In the genomic region with DNA sequence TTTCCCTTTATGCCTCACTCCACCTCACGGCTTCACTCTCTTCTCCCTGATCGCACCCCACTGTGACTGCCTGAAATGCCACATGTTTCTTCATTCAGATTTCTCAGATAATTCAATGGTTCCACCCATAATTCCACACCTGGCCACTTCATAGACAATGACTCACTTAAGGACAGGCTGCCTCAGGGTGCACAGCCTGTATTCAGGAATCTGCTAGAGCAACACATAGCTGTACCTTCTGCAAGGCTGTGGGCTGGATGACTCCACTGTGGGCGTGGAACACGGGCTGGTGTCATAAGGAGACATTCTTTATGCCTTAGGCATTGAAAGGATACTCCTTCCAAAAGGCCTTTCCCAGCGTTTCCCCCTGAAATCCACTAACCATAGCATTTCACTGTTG, we compare ENCODE assay signal across 14 cellular contexts. TPM values are rescaled to one million over a fixed set of nuclear protein-coding genes. Genes with fewer than 3 reads are reported as not detected.
DNase-seq lines count a peak whose midpoint lies in the region; ATAC-seq and TF ChIP-seq lines count a peak whose summit lies in the region.
"Had no signal": no experiment of that assay in that cellular context is flagged by ENCODE, and none has a peak within 500 bp of the region (broad histone marks: within the 10 kb centered on the region; RNA-seq: fewer than 3 reads in every experiment).

No MANE protein-coding gene starts in this region.

- peak overlapping the region; percentile 63 for H3K4me2 ChIP-seq in HCT116 (ENCODE audit: low read length)
- H3K4me2 ChIP-seq: BLaER1 had no signal

- H3K4me3 ChIP-seq in AG04449 (ENCODE audit: low read depth, low read length) (no peak overlapping the region), HCT116 (replicated peaks in 1 of 2; ENCODE audit: low read depth in 1 of 2, low read length in 2 of 2) (no peak overlapping the region), spleen (no peak overlapping the region), body of pancreas (no peak overlapping the region)
- H3K4me3 ChIP-seq: BLaER1, gastrocnemius medialis had no signal

- peaks cover 16 to 44% of the 10 kb centered on the region in 2 experiments for H3K4me1 ChIP-seq in HCT116 (ENCODE audit: control insufficient read depth in 1 of 2, insufficient read depth in 2 of 2, low read length in 2 of 2)
- peaks cover 27% of the 10 kb centered on the region for H3K4me1 ChIP-seq in foreskin keratinocyte
- H3K4me1 ChIP-seq in spleen, result no peaks in the 10 kb centered on the region
- no peaks in the 10 kb centered on the region for H3K4me1 ChIP-seq in body of pancreas
- H3K4me1 ChIP-seq: BLaER1, gastrocnemius medialis had no signal

- H3K36me3 ChIP-seq in HCT116 (ENCODE audit: control insufficient read depth in 1 of 2, insufficient read depth in 2 of 2, low read length in 2 of 2) (no peaks in the 10 kb centered on the region), spleen (no peaks in the 10 kb centered on the region), body of pancreas (replicated peaks in 1 of 2; ENCODE audit: insufficient read depth in 1 of 2, low read depth in 2 of 2) (no peaks in the 10 kb centered on the region)
- H3K36me3 ChIP-seq: BLaER1, gastrocnemius medialis had no signal

- RAD21 ChIA-PET in HCT116 (lab: Charles Lee; ENCODE audit: low non-redundant PET in 1 of 2, low total read pairs in 2 of 2, uncharacterized antibody in 2 of 2, unreplicated experiment in 2 of 2), result no interaction called here

- TF ChIP-seq RAD21 in HCT116 (IDR thresholded peaks at IDR 0.05; ENCODE audit: low read depth), result no peak

- no peaks in the 10 kb centered on the region for H3K9me2 ChIP-seq in HCT116 (ENCODE audit: insufficient read depth)

- no peak overlapping the region for H3K9ac ChIP-seq in HCT116 (ENCODE audit: low read length)
- H3K9ac ChIP-seq: BLaER1 had no signal

- H3K79me2 ChIP-seq in HCT116 (ENCODE audit: insufficient read depth, low read length), result no peaks in the 10 kb centered on the region

- H2AFZ ChIP-seq in HCT116 (ENCODE audit: low read depth, low read length, poor library complexity, severe bottlenecking), result peak overlapping the region; percentile 24

- no peaks in the 10 kb centered on the region for H4K20me1 ChIP-seq in HCT116 (ENCODE audit: insufficient read depth)
- H4K20me1 ChIP-seq: BLaER1 had no signal

- H3K9me3 ChIP-seq in HCT116 (ENCODE audit: control insufficient read depth in 1 of 2, insufficient read depth in 1 of 2, low read depth in 1 of 2, low read length in 2 of 2) (no peaks in the 10 kb centered on the region), spleen (no peaks in the 10 kb centered on the region), body of pancreas (no peaks in the 10 kb centered on the region)
- H3K9me3 ChIP-seq: BLaER1, gastrocnemius medialis had no signal

- 80 to 91% (median 87%) methylated on average over 5 of the region's 5 CpGs for WGBS in spleen, 5 donors
- 88 to 89% methylated on average over 3 to 5 of the region's 5 CpGs for WGBS in body of pancreas, 2 donors

- H3K27me3 ChIP-seq in HCT116 (ENCODE audit: insufficient read depth, low read length) (no peaks in the 10 kb centered on the region), foreskin keratinocyte (no peaks in the 10 kb centered on the region), spleen (replicated peaks in 1 of 7) (no peaks in the 10 kb centered on the region), body of pancreas (no peaks in the 10 kb centered on the region)
- H3K27me3 ChIP-seq: BLaER1, gastrocnemius medialis had no signal

- H3K27ac ChIP-seq in HCT116 (ENCODE audit: low read depth, low read length) (0 out of 2 replicates have a peak overlapping the region, but pooled peaks have one; percentile 1), foreskin keratinocyte (peak overlapping the region; percentile 74), spleen (no peak overlapping the region), body of pancreas (no peak overlapping the region)
- H3K27ac ChIP-seq: BLaER1, gastrocnemius medialis, VCaP had no signal

- no TSS peak for BruUV-seq in HCT116 (replicated peaks; lab: Mats Ljungman, UMichigan)

- no peak for TF ChIP-seq CTCF in AG04449 (IDR thresholded peaks at IDR 0.05; ENCODE audit: insufficient read depth, low read length, missing control alignments)
- TF ChIP-seq CTCF in HCT116 (IDR thresholded peaks at IDR 0.05 in 2 of 3, conservative IDR thresholded peaks at IDR 0.05 in 1 of 3; ENCODE audit: borderline replicate concordance in 1 of 3, insufficient read depth in 1 of 3, low read depth in 2 of 3, low read length in 2 of 3), result no peak
- peak; percentile 23 for TF ChIP-seq CTCF in foreskin keratinocyte (conservative IDR thresholded peaks at IDR 0.05)
- TF ChIP-seq CTCF in spleen (IDR thresholded peaks at IDR 0.05 in 8 of 11, conservative IDR thresholded peaks at IDR 0.05 in 3 of 11), result no peak
- TF ChIP-seq CTCF in body of pancreas (IDR thresholded peaks at IDR 0.05), result no peak

- no peak for TF ChIP-seq POLR2A in HCT116 (IDR thresholded peaks at IDR 0.05; ENCODE audit: borderline replicate concordance, extremely low read depth, insufficient read depth, insufficient read length)
- no peak for TF ChIP-seq POLR2A in spleen (IDR thresholded peaks at IDR 0.05)
- no peak for TF ChIP-seq POLR2A in body of pancreas (IDR thresholded peaks at IDR 0.05)

- intact Hi-C loops in HCT116 (cut with micrococcal nuclease), result loop anchor here (5.0 kb wide), 1 partner anchor 43 kb away; no protein-coding TSS in a partner anchor
- intact Hi-C loops in spleen (cut with DNase I; ENCODE audit: low total_unique reads), result no loop called here
- intact Hi-C loops in body of pancreas (cut with DNase I), result no loop called here

- POLR2A ChIA-PET in AG04449 (lab: Yijun Ruan, JAX) (no interaction called here), HCT116 (lab: Charles Lee) (no interaction called here)

- CTCF ChIA-PET in AG04449 (lab: Yijun Ruan, JAX), result no interaction called here
- CTCF ChIA-PET in HCT116 (lab: Charles Lee), result no interaction called here

- DNase-seq in AG04449 (ENCODE audit: low read depth, low spot score) (peak; percentile 3), HCT116 (ENCODE audit: low read depth, low spot score) (peak; percentile 81), SW480 (ENCODE audit: low spot score) (peak; percentile 83), foreskin keratinocyte (peak; percentile 99 to 100), spleen (no peak), GM19240 (ENCODE audit: insufficient read length, low spot score) (no peak), body of pancreas (no peak), NCI-H1092 treated with DMSO at 0.1 percent for 48 hours (lab: John Stamatoyannopoulos, UW) (no peak)
- DNase-seq: gastrocnemius medialis; NCI-H1048; stimulated activated CD4-positive, alpha-beta T cell treated with anti-CD3 and anti-CD28 coated beads, Interleukin-1b, Interleukin-23, amount 100 ng/mL, for 48 hours had no signal

- ATAC-seq in HCT116 (peak; percentile 89), foreskin keratinocyte (peak; percentile 99), body of pancreas (no peak)
- ATAC-seq: gastrocnemius medialis had no signal

TF ChIP-seq in HCT116, 20 proteins besides CTCF, POLR2A, EP300 and RAD21 (continues in another document):
- TF ChIP-seq EGR1 (IDR thresholded peaks at IDR 0.05; ENCODE audit: low read depth) (0 out of 2 replicates have a peak, but pooled peaks have one; percentile 22), SP1 (IDR thresholded peaks at IDR 0.05; ENCODE audit: low read depth) (peak; percentile 82), POLR2AphosphoS5 (IDR thresholded peaks at IDR 0.05; ENCODE audit: low read depth, low read length) (no peak), TCF7L2 (IDR thresholded peaks at IDR 0.05; ENCODE audit: borderline replicate concordance, extremely low read depth, insufficient read depth, insufficient read length) (no peak), CEBPB (IDR thresholded peaks at IDR 0.05; ENCODE audit: low read depth) (peak; percentile 77), YY1 (IDR thresholded peaks at IDR 0.05; ENCODE audit: extremely low read depth, insufficient replicate concordance, low read depth, low read length) (no peak), MAX (IDR thresholded peaks at IDR 0.05) (peak; percentile 80), FOSL1 (IDR thresholded peaks at IDR 0.05; ENCODE audit: low read depth) (peak; percentile 74), EZH2phosphoT487 (IDR thresholded peaks at IDR 0.05; ENCODE audit: borderline replicate concordance) (no peak), ZFX (IDR thresholded peaks at IDR 0.05) (no peak), ZNF274 (IDR thresholded peaks at IDR 0.05; ENCODE audit: low read depth, low read length) (no peak)
- TF ChIP-seq, protein P1, sequence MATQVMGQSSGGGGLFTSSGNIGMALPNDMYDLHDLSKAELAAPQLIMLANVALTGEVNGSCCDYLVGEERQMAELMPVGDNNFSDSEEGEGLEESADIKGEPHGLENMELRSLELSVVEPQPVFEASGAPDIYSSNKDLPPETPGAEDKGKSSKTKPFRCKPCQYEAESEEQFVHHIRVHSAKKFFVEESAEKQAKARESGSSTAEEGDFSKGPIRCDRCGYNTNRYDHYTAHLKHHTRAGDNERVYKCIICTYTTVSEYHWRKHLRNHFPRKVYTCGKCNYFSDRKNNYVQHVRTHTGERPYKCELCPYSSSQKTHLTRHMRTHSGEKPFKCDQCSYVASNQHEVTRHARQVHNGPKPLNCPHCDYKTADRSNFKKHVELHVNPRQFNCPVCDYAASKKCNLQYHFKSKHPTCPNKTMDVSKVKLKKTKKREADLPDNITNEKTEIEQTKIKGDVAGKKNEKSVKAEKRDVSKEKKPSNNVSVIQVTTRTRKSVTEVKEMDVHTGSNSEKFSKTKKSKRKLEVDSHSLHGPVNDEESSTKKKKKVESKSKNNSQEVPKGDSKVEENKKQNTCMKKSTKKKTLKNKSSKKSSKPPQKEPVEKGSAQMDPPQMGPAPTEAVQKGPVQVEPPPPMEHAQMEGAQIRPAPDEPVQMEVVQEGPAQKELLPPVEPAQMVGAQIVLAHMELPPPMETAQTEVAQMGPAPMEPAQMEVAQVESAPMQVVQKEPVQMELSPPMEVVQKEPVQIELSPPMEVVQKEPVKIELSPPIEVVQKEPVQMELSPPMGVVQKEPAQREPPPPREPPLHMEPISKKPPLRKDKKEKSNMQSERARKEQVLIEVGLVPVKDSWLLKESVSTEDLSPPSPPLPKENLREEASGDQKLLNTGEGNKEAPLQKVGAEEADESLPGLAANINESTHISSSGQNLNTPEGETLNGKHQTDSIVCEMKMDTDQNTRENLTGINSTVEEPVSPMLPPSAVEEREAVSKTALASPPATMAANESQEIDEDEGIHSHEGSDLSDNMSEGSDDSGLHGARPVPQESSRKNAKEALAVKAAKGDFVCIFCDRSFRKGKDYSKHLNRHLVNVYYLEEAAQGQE (IDR thresholded peaks at IDR 0.05; ENCODE audit: low read depth), result no peak

RNA-seq across cellular contexts. Expression of gene L1TD1, which starts 36.1 kb away (rescaled TPM):
- total RNA-seq in HCT116 (2021; ENCODE audit: unreplicated experiment), result 0.20 TPM
- not detected in 2 replicates for polyA plus RNA-seq in HCT116 (2012)
- 8.0 and 9.7 TPM in 2 replicates for total RNA-seq in foreskin keratinocyte
- 4.0 and 4.9 TPM in 2 replicates for polyA plus RNA-seq in foreskin keratinocyte
- 1 to 10 TPM in 6 of 7 donors, under 1 TPM in 1; 0.72 to 3.5 (median 1.6) TPM for total RNA-seq in spleen
- polyA plus RNA-seq in spleen, result 1 to 10 TPM in 1 of 3 donors, under 1 TPM in 2; 0.93 to 1.1 (median 0.98) TPM
- under 1 TPM in 1 of 2 donors, not detected in 1; 0.52 TPM for total RNA-seq in body of pancreas
- total RNA-seq: gastrocnemius medialis, osteocyte had no signal

Comparison
In these comparisons a context has a peak if more than half of its experiments do, and no peak if none do; other contexts are left out.
1. DNase-seq: peak in AG04449 (single experiment), HCT116 (single experiment), SW480 (single experiment) and foreskin keratinocyte (2 of 2); none in spleen (single experiment), GM19240 (single experiment), body of pancreas (0 of 4) and NCI-H1092 treated with DMSO at 0.1 percent for 48 hours (single experiment).
2. H3K27ac ChIP-seq: peak in HCT116 (single experiment) and foreskin keratinocyte (single experiment); none in spleen (0 of 8) and body of pancreas (0 of 4).